22 cellular contexts compared by ENCODE assay signal in genomic region chr15:31082771-31083393, GRCh38. TPM values are rescaled to one million over a fixed set of nuclear protein-coding genes. Genes with fewer than 3 reads are reported as not detected.
DNase-seq lines count a peak whose midpoint lies in the region; TF ChIP-seq lines count a peak whose summit lies in the region.
"Had no signal": no experiment of that assay in that cellular context is flagged by ENCODE, and none has a peak within 500 bp of the region (broad histone marks: within the 10 kb centered on the region; RNA-seq: fewer than 3 reads in every experiment).

No MANE protein-coding gene starts in this region.

- no peaks in the 10 kb centered on the region for H3K36me3 ChIP-seq in stomach
- H3K36me3 ChIP-seq: transverse colon had no signal

- H3K4me3 ChIP-seq in fibroblast of villous mesenchyme (ENCODE audit: low read depth, low read length) (no peak overlapping the region), stomach (no peak overlapping the region)
- H3K4me3 ChIP-seq: transverse colon had no signal

- DNase-seq in activated CD8-positive, alpha-beta memory T cell treated with anti-CD3 and anti-CD28 coated beads, Interleukin-2, amount 50 U/mL, for 48 hours: peak; percentile 20
- no peak for DNase-seq in activated CD8-positive, alpha-beta memory T cell treated with anti-CD3 and anti-CD28 coated beads, Interleukin-2, amount 50 U/mL, for 4 hours
- DNase-seq in RWPE1 (ENCODE audit: low spot score): no peak
- peak; percentile 10 for DNase-seq in fibroblast of villous mesenchyme (ENCODE audit: low read depth)
- peak; percentile 57 for DNase-seq in stomach
- no peak for DNase-seq in NCI-H1417 treated with DMSO at 0.1 percent for 48 hours (lab: John Stamatoyannopoulos, UW)
- no peak for DNase-seq in NCI-H2171 treated with DMSO at 0.1 percent for 48 hours (lab: John Stamatoyannopoulos, UW)
- DNase-seq in NK-92 treated with Interleukin-12 subunit alpha and Interleukin-12 subunit beta, amount 100 ng/mL, for 24 hours (lab: John Stamatoyannopoulos, UW): no peak
- DNase-seq: activated CD4-positive, alpha-beta memory T cell treated with anti-CD3 and anti-CD28 coated beads, Interleukin-2, amount 10 ng/mL, durations not matched to agents 7 days and 5 days; amygdala; H7; mammary epithelial cell; naive thymus-derived CD4-positive, alpha-beta T cell; occipital lobe; right cardiac atrium; stimulated activated CD4-positive, alpha-beta T cell treated with anti-CD3 and anti-CD28 coated beads, Interleukin-4, amount 100 ng/mL, for 4 hours; stimulated activated naive CD8-positive, alpha-beta T cell treated with anti-CD3 and anti-CD28 coated beads, Interleukin-15, amount 100 ng/mL, for 72 hours; T1000 had no signal

- H3K27me3 ChIP-seq in stomach: peaks cover 0 to 13% (median 0%) of the 10 kb centered on the region in 3 donors
- H3K27me3 ChIP-seq: transverse colon had no signal

- TF ChIP-seq EP300 in stomach (IDR thresholded peaks at IDR 0.05): no peak

- POLR2A ChIA-PET in RWPE1 (lab: Yijun Ruan, JAX; ENCODE audit: low non-redundant PET): interaction anchor here (1.4 kb wide), 1 partner anchor 91 kb away, joined by 3 read pairs; no protein-coding TSS in a partner anchor

- CTCF ChIA-PET in RWPE1 (lab: Yijun Ruan, JAX): interaction anchor here (0.9 to 1.1 kb wide), 2 partner anchors 46 to 47 kb away, joined by 3 read pairs; no protein-coding TSS in a partner anchor

- no peaks in the 10 kb centered on the region for H3K9me3 ChIP-seq in stomach
- H3K9me3 ChIP-seq: transverse colon had no signal

- peak overlapping the region; percentile 34 for H3K27ac ChIP-seq in RWPE1
- H3K27ac ChIP-seq in stomach: peak overlapping the region; percentile 73 to 83 (median 80)

- WGBS in stomach, 5 donors: 35 to 56% (median 45%) methylated on average over 11 of the region's 11 CpGs

- intact Hi-C loops in stomach (cut with DNase I; ENCODE audit: low total_unique reads): no loop called here

- TF ChIP-seq POLR2A in stomach (IDR thresholded peaks at IDR 0.05): no peak

- TF ChIP-seq CTCF in RWPE1 (conservative IDR thresholded peaks at IDR 0.05; ENCODE audit: low read depth): no peak
- TF ChIP-seq CTCF in fibroblast of villous mesenchyme (IDR thresholded peaks at IDR 0.05; ENCODE audit: insufficient read depth, low read depth, low read length): no peak
- no peak for TF ChIP-seq CTCF in stomach (IDR thresholded peaks at IDR 0.05)

- peaks cover 19 to 40% (median 32%) of the 10 kb centered on the region in 4 donors for H3K4me1 ChIP-seq in stomach

RNA-seq across cellular contexts. Expression of gene TRPM1, which starts 18.6 kb away (rescaled TPM):
- total RNA-seq in fibroblast of villous mesenchyme: under 0.01 TPM in 1 of 2 replicates, not detected in the other
- total RNA-seq in stomach: not detected
- polyA plus RNA-seq in stomach: under 1 TPM in 1 of 3 donors, not detected in 2; 0.15 TPM
- total RNA-seq: A172; activated CD4-positive, alpha-beta memory T cell treated with anti-CD3 and anti-CD28 coated beads, Interleukin-2, amount 10 ng/mL, durations not matched to agents 7 days and 5 days; kidney epithelial cell; mammary epithelial cell; naive thymus-derived CD4-positive, alpha-beta T cell; occipital lobe; right cardiac atrium; Right ventricle myocardium inferior; transverse colon had no signal
- polyA plus RNA-seq: mammary epithelial cell; naive thymus-derived CD4-positive, alpha-beta T cell had no signal

Comparison
In these comparisons a context has a peak if more than half of its experiments do, and no peak if none do; other contexts are left out.
1. DNase-seq: peak in activated CD8-positive, alpha-beta memory T cell treated with anti-CD3 and anti-CD28 coated beads, Interleukin-2, amount 50 U/mL, for 48 hours (single experiment), fibroblast of villous mesenchyme (single experiment) and stomach (single experiment); none in activated CD8-positive, alpha-beta memory T cell treated with anti-CD3 and anti-CD28 coated beads, Interleukin-2, amount 50 U/mL, for 4 hours (single experiment), RWPE1 (single experiment), NCI-H1417 treated with DMSO at 0.1 percent for 48 hours (single experiment), NCI-H2171 treated with DMSO at 0.1 percent for 48 hours (single experiment) and NK-92 treated with Interleukin-12 subunit alpha and Interleukin-12 subunit beta, amount 100 ng/mL, for 24 hours (single experiment).